23 cellular contexts compared by ENCODE assay signal in genomic region chr20:17421493-17421892, GRCh38.
"Had no signal": no experiment of that assay in that cellular context is flagged by ENCODE, and none has a peak within 500 bp of the region (broad histone marks: within the 10 kb centered on the region; RNA-seq: fewer than 3 reads in every experiment).

No MANE protein-coding gene starts in this region.

- H3K4me1 Mint-ChIP-seq: activated T-helper 17 cell treated with anti-CD3 and anti-CD28 coated beads, Interleukin-2, amount 50 U/mL, for 72 hours; memory B cell had no signal

- ATAC-seq: activated naive CD4-positive, alpha-beta T cell treated with anti-CD3 and anti-CD28 coated beads, Interleukin-2, amount 50 U/mL, for 72 hours; activated T-helper 17 cell treated with anti-CD3 and anti-CD28 coated beads, Interleukin-2, amount 50 U/mL, for 72 hours; gastroesophageal sphincter; left colon; pancreas; psoas muscle; upper lobe of right lung; WTC11 had no signal

- H3K4me3 Mint-ChIP-seq: activated T-cell treated with anti-CD3 and anti-CD28 coated beads, Interleukin-2, amount 50 U/mL, for 24 hours; activated T-helper 17 cell treated with anti-CD3 and anti-CD28 coated beads, Interleukin-2, amount 50 U/mL, for 72 hours; memory B cell; nephron; T-helper 2 cell treated with Interferon-gamma antibody and Interleukin-4, amounts not matched to agents 5 μg/mL and 100 μg/mL, for 36 hours; WTC11 had no signal

- H3K36me3 Mint-ChIP-seq: activated naive CD4-positive, alpha-beta T cell treated with anti-CD3 and anti-CD28 coated beads, Interleukin-2, amount 50 U/mL, for 72 hours; memory B cell; WTC11 had no signal

- H3K27ac Mint-ChIP-seq: activated naive CD4-positive, alpha-beta T cell treated with anti-CD3 and anti-CD28 coated beads, Interleukin-2, amount 50 U/mL, for 72 hours; activated T-cell treated with anti-CD3 and anti-CD28 coated beads, Interleukin-2, amount 50 U/mL, for 24 hours; activated T-helper 17 cell treated with anti-CD3 and anti-CD28 coated beads, Interleukin-2, amount 50 U/mL, for 72 hours; memory B cell; nephron; T-helper 2 cell treated with Interferon-gamma antibody and Interleukin-4, amounts not matched to agents 5 μg/mL and 100 μg/mL, for 36 hours; WTC11 had no signal

- H3K9me3 Mint-ChIP-seq: activated naive CD4-positive, alpha-beta T cell treated with anti-CD3 and anti-CD28 coated beads, Interleukin-2, amount 50 U/mL, for 72 hours; activated T-cell treated with anti-CD3 and anti-CD28 coated beads, Interleukin-2, amount 50 U/mL, for 24 hours; activated T-helper 17 cell treated with anti-CD3 and anti-CD28 coated beads, Interleukin-2, amount 50 U/mL, for 72 hours; memory B cell; nephron; T-helper 2 cell treated with Interferon-gamma antibody and Interleukin-4, amounts not matched to agents 5 μg/mL and 100 μg/mL, for 36 hours; WTC11 had no signal

- DNase-seq: activated CD4-positive, alpha-beta T cell treated with anti-CD3 and anti-CD28 coated beads, Interleukin-2, amount 50 U/mL, for 4 hours; activated CD8-positive, alpha-beta memory T cell treated with anti-CD3 and anti-CD28 coated beads for 24 hours; activated CD8-positive, alpha-beta memory T cell treated with anti-CD3 and anti-CD28 coated beads, Interleukin-2, amount 50 U/mL, for 4 hours; activated T-cell treated with anti-CD3 and anti-CD28 coated beads, Interleukin-2, amount 50 U/mL, for 24 hours; central memory CD4-positive, alpha-beta T cell; effector memory CD4-positive, alpha-beta T cell; esophagus squamous epithelium; head of caudate nucleus; hypothalamus; islet precursor cell; left colon; pancreas; psoas muscle; stimulated activated CD4-positive, alpha-beta T cell treated with anti-CD3 and anti-CD28 coated beads, Interleukin-4, amount 100 ng/mL, for 24 hours; stimulated activated naive CD4-positive, alpha-beta T cell treated with Interleukin-2 at 50 U/mL for 16 hours; upper lobe of right lung had no signal
